22 cellular contexts compared by ENCODE assay signal in genomic region chr3:20073068-20073467, GRCh38. TPM values are rescaled to one million over a fixed set of nuclear protein-coding genes. Genes with fewer than 3 reads are reported as not detected.
DNase-seq lines count a peak whose midpoint lies in the region; ATAC-seq, FAIRE-seq and TF ChIP-seq lines count a peak whose summit lies in the region.
"Had no signal": no experiment of that assay in that cellular context is flagged by ENCODE, and none has a peak within 500 bp of the region (broad histone marks: within the 10 kb centered on the region; RNA-seq: fewer than 3 reads in every experiment).

No MANE protein-coding gene starts in this region.

- CTCF ChIA-PET in HepG2 (lab: Yijun Ruan, JAX; ENCODE audit: low intra/inter-chr PET ratio, low total read pairs) = no interaction called here

- TF ChIP-seq POLR2A in heart left ventricle (IDR thresholded peaks at IDR 0.05) (no peak), HepG2 (IDR thresholded peaks at IDR 0.05; ENCODE audit: insufficient read depth in 1 of 2, low read depth in 2 of 2, low read length in 2 of 2) (no peak), suprapubic skin (IDR thresholded peaks at IDR 0.05) (no peak)

- TF ChIP-seq EP300 in HepG2 (IDR thresholded peaks at IDR 0.05; ENCODE audit: low read depth in 2 of 2, low read length in 2 of 2) (no peak), HepG2 (CRISPR knock-in tag; IDR thresholded peaks at IDR 0.05; ENCODE audit: borderline replicate concordance) (no peak), suprapubic skin (IDR thresholded peaks at IDR 0.05) (no peak)

- DNase-seq in heart left ventricle = no peak
- no peak for DNase-seq in cardiac septum (ENCODE audit: low spot score)
- DNase-seq in WERI-Rb-1 = no peak
- DNase-seq in HepG2 (ENCODE audit: low spot score) = no peak
- DNase-seq in suprapubic skin (ENCODE audit: low spot score in 2 of 2) = no peak
- no peak for DNase-seq in left lung
- no peak for DNase-seq in NCI-H2227 treated with DMSO at 0.1 percent for 48 hours (lab: John Stamatoyannopoulos, UW)
- DNase-seq: ACHN; activated CD4-positive, alpha-beta T cell treated with anti-CD3 and anti-CD28 coated beads for 48 hours; effector CD8-positive, alpha-beta T cell; HCEC 1CT; NCI-H1048; NCI-H1694 treated with DMSO at 0.1 percent for 48 hours; NCI-H526; Peyer's patch; stimulated activated CD4-positive, alpha-beta T cell treated with anti-CD3 and anti-CD28 coated beads, Interleukin-1b, Interleukin-23, amount 100 ng/mL, for 48 hours; testis had no signal

- H3K27me3 ChIP-seq in heart left ventricle = no peaks in the 10 kb centered on the region
- no peaks in the 10 kb centered on the region for H3K27me3 ChIP-seq in WERI-Rb-1 (ENCODE audit: insufficient read depth, low read depth, severe bottlenecking)
- no peaks in the 10 kb centered on the region; a peak in 1 of 5 replicates for H3K27me3 ChIP-seq in HepG2 (ENCODE audit: control insufficient read depth in 1 of 2, insufficient read depth in 2 of 2, low read length in 2 of 2)
- H3K27me3 ChIP-seq in suprapubic skin = no peaks in the 10 kb centered on the region
- no peaks in the 10 kb centered on the region for H3K27me3 ChIP-seq in left lung
- H3K27me3 ChIP-seq: Peyer's patch, testis had no signal

- H4K20me1 ChIP-seq in HepG2 (ENCODE audit: insufficient read depth, low read length) = no peaks in the 10 kb centered on the region

- H3K9ac ChIP-seq in HepG2 (ENCODE audit: insufficient read depth, low read depth, low read length) = no peak overlapping the region

- H3K9me3 ChIP-seq in heart left ventricle (no peaks in the 10 kb centered on the region), WERI-Rb-1 (ENCODE audit: severe bottlenecking) (no peaks in the 10 kb centered on the region), HepG2 (ENCODE audit: low read length) (no peaks in the 10 kb centered on the region), suprapubic skin (no peaks in the 10 kb centered on the region), left lung (no peaks in the 10 kb centered on the region)
- H3K9me3 ChIP-seq: Peyer's patch, testis had no signal

- intact Hi-C loops in heart left ventricle (cut with DNase I) = no loop called here
- intact Hi-C loops in cardiac septum (cut with DNase I) = no loop called here
- intact Hi-C loops in HepG2 (cut with micrococcal nuclease; ENCODE audit: unreplicated experiment) = no loop called here
- intact Hi-C loops in left lung (cut with DNase I) = no loop called here

- FAIRE-seq in HepG2 (lab: Jason Lieb, UNC) = no peak

- BruUV-seq in HepG2 (replicated peaks; lab: Mats Ljungman, UMichigan) = no TSS peak

- H3K4me1 ChIP-seq in heart left ventricle = peaks cover 0 to 34% (median 16%) of the 10 kb centered on the region in 12 donors
- H3K4me1 ChIP-seq in HepG2 (ENCODE audit: insufficient read depth, low read length) = peaks cover 14% of the 10 kb centered on the region
- peaks cover 20% of the 10 kb centered on the region for H3K4me1 ChIP-seq in suprapubic skin
- peaks cover 0 to 9% of the 10 kb centered on the region in 2 donors for H3K4me1 ChIP-seq in left lung
- H3K4me1 ChIP-seq: testis had no signal

- no peak overlapping the region for H3K4me2 ChIP-seq in HepG2 (ENCODE audit: low read depth, low read length)

- no peak overlapping the region for H2AFZ ChIP-seq in HepG2 (ENCODE audit: low read length)

- H3K4me3 ChIP-seq in heart left ventricle = no peak overlapping the region
- H3K4me3 ChIP-seq in WERI-Rb-1 (ENCODE audit: low read depth, low read length) = no peak overlapping the region
- no peak overlapping the region for H3K4me3 ChIP-seq in HepG2 (replicated peaks in 1 of 3; ENCODE audit: insufficient read depth in 1 of 3, low read depth in 2 of 3, low read length in 3 of 3)
- H3K4me3 ChIP-seq in suprapubic skin = no peak overlapping the region
- H3K4me3 ChIP-seq in left lung = no peak overlapping the region
- H3K4me3 ChIP-seq: lung, Peyer's patch, SK-N-MC, testis had no signal

- no peaks in the 10 kb centered on the region for H3K79me2 ChIP-seq in HepG2 (ENCODE audit: insufficient read depth, low read length)

- POLR2A ChIA-PET in HepG2 (lab: Yijun Ruan, JAX) = no interaction called here

- in situ Hi-C loops in HepG2 (cut with HindIII; ENCODE audit: extremely low pct_ligation_motif_present, low pct_unique_long_range_greater_than_20kb) = no loop called here

- peaks cover 0 to 16% (median 3%) of the 10 kb centered on the region in 9 donors for H3K36me3 ChIP-seq in heart left ventricle
- peaks cover 2% of the 10 kb centered on the region; the same call in 1 of the 2 replicates for H3K36me3 ChIP-seq in WERI-Rb-1
- H3K36me3 ChIP-seq in HepG2 (replicated peaks in 1 of 2; ENCODE audit: control insufficient read depth in 1 of 2, insufficient read depth in 2 of 2, low read length in 2 of 2) = no peaks in the 10 kb centered on the region
- H3K36me3 ChIP-seq in suprapubic skin = no peaks in the 10 kb centered on the region
- H3K36me3 ChIP-seq in left lung = no peaks in the 10 kb centered on the region
- H3K36me3 ChIP-seq: Peyer's patch had no signal

- ATAC-seq in heart left ventricle (no peak), HepG2 (peak; percentile 45; the same call in 2 of the 3 replicates), HG03039 (IDR thresholded peaks at IDR 0.05; ENCODE audit: unreplicated experiment) (no peak), left lung (no peak)
- ATAC-seq: esophagus mucosa had no signal

- 69 to 76% (median 71%) methylated on average over 5 of the region's 5 CpGs for WGBS in heart left ventricle, 4 donors
- WGBS in HepG2 (ENCODE audit: low lambda C conversion rate) = 23% methylated on average over 5 of the region's 5 CpGs
- WGBS in suprapubic skin = 83% methylated on average over 5 of the region's 5 CpGs

- peak overlapping the region in 7 of 12 donors; percentile 6 to 75 (median 51) for H3K27ac ChIP-seq in heart left ventricle
- peak overlapping the region; percentile 16 for H3K27ac ChIP-seq in WERI-Rb-1
- no peak overlapping the region for H3K27ac ChIP-seq in HepG2 (ENCODE audit: extremely low read length, insufficient read depth, low read length)
- H3K27ac ChIP-seq in suprapubic skin = peak overlapping the region; percentile 19
- H3K27ac ChIP-seq in left lung = peak overlapping the region in 1 of 2 donors; percentile 25
- H3K27ac ChIP-seq: HL-60, Peyer's patch, SK-N-MC, testis had no signal

- no peak for TF ChIP-seq RAD21 in HepG2 (CRISPR knock-in tag; IDR thresholded peaks at IDR 0.05)

- TF ChIP-seq CTCF in heart left ventricle (IDR thresholded peaks at IDR 0.05) = no peak
- no peak for TF ChIP-seq CTCF in WERI-Rb-1 (IDR thresholded peaks at IDR 0.05; ENCODE audit: low read depth, low read length)
- no peak for TF ChIP-seq CTCF in HepG2 (CRISPR knock-in tag; IDR thresholded peaks at IDR 0.05)
- no peak for TF ChIP-seq CTCF in suprapubic skin (IDR thresholded peaks at IDR 0.05)
- no peak for TF ChIP-seq CTCF in left lung (IDR thresholded peaks at IDR 0.05)

TF ChIP-seq in HepG2, 621 proteins besides CTCF, POLR2A, EP300 and RAD21 (continues in another document):
- TF ChIP-seq FOXA3 (CRISPR knock-in tag; IDR thresholded peaks at IDR 0.05) (peak; percentile 64), ZNF737 (CRISPR knock-in tag; IDR thresholded peaks at IDR 0.05; ENCODE audit: borderline replicate concordance) (no peak), NBN (conservative IDR thresholded peaks at IDR 0.05) (no peak), POLR2AphosphoS2 (IDR thresholded peaks at IDR 0.05; ENCODE audit: low read depth, low read length) (no peak), ZNF598 (CRISPR knock-in tag; IDR thresholded peaks at IDR 0.05; ENCODE audit: borderline replicate concordance) (no peak), FOXA1 (IDR thresholded peaks at IDR 0.05) (no peak), FOXA1 (CRISPR knock-in tag; IDR thresholded peaks at IDR 0.05) (peak; percentile 63), ZNF772 (CRISPR knock-in tag; IDR thresholded peaks at IDR 0.05) (no peak)

RNA-seq across cellular contexts. Expression of gene KAT2B, which starts 32.8 kb away (rescaled TPM):
- total RNA-seq in heart left ventricle (10 to 100 TPM; 45.9 to 82.8 (median 70.2) TPM), cardiac septum (51.3 TPM), HepG2 (2016; rRNA removed; fragmentation: Illumina TruSeq; extraction: Trizol) (0.97 and 1.00 TPM in 2 replicates), suprapubic skin (10 to 100 TPM; 35.7 to 63.7 (median 40.2) TPM), left lung (10 to 100 TPM; 26.1 to 33.6 TPM)
- polyA plus RNA-seq in heart left ventricle (10 to 100 TPM; 19.4 to 26.2 TPM), HepG2 (2011; rRNA removed) (1.4 and 1.7 TPM in 2 replicates)
- total RNA-seq in HepG2 (2016; cell fraction: cytosol; rRNA removed; fragmentation: Illumina TruSeq; extraction: Trizol; ENCODE audit: low read depth) = 0.09 and 0.30 TPM in 2 replicates
- total RNA-seq in HepG2 (2016; cell fraction: insoluble cytoplasmic fraction; rRNA removed; fragmentation: Illumina TruSeq; extraction: Trizol) = 1.5 and 2.1 TPM in 2 replicates
- 0.76 and 1.1 TPM in 2 replicates for total RNA-seq in HepG2 (2016; cell fraction: membrane; rRNA removed; fragmentation: Illumina TruSeq; extraction: Trizol)
- 2.9 and 3.8 TPM in 2 replicates for total RNA-seq in HepG2 (2016; cell fraction: nucleus; rRNA removed; fragmentation: Illumina TruSeq; extraction: Trizol)
- 0.52 and 0.92 TPM in 2 replicates for polyA plus RNA-seq in HepG2 (2011; cell fraction: cytosol; rRNA removed)
- 1.9 and 2.4 TPM in 2 replicates for polyA plus RNA-seq in HepG2 (2011; cell fraction: nucleus; rRNA removed)
- 1.3 and 1.7 TPM in 2 replicates for polyA plus RNA-seq in HepG2 (2012)
- 0.16 and 0.21 TPM in 2 replicates for polyA plus RNA-seq in HepG2 (2016; cell fraction: cytosol; fragmentation: Illumina TruSeq; extraction: Trizol; ENCODE audit: low read depth)
- 1.2 and 1.7 TPM in 2 replicates for polyA plus RNA-seq in HepG2 (2016; cell fraction: insoluble cytoplasmic fraction; fragmentation: Illumina TruSeq; extraction: Trizol; ENCODE audit: low read depth)
- polyA plus RNA-seq in HepG2 (2016; cell fraction: membrane; fragmentation: Illumina TruSeq; extraction: Trizol; ENCODE audit: low read depth) = 0.60 and 0.66 TPM in 2 replicates
- polyA plus RNA-seq in HepG2 (2016; cell fraction: nucleus; fragmentation: Illumina TruSeq; extraction: Trizol; ENCODE audit: insufficient read depth, low read depth) = 2.6 and 3.1 TPM in 2 replicates
- 1.3 and 6.1 TPM in 2 replicates for polyA minus RNA-seq in HepG2 (2011; rRNA and poly(A)+ RNA removed; ENCODE audit: low replicate concordance)
- polyA minus RNA-seq in HepG2 (2011; cell fraction: cytosol; rRNA and poly(A)+ RNA removed) = 1.7 and 2.0 TPM in 2 replicates
- 3.2 and 4.8 TPM in 2 replicates for polyA minus RNA-seq in HepG2 (2011; cell fraction: nucleus; rRNA and poly(A)+ RNA removed)

Comparison
In these comparisons a context has a peak if more than half of its experiments do, and no peak if none do; other contexts are left out.
1. RNA of gene KAT2B, which starts 32.8 kb away (total RNA-seq): 45.9 to 82.8 TPM in heart left ventricle, 51.3 TPM in cardiac septum (single experiment), 35.7 to 63.7 TPM in suprapubic skin and 26.1 to 33.6 TPM in left lung; 0.09 to 3.8 TPM in HepG2; every median in the first group is over 4 times any median in the second.